26 cellular contexts compared by ENCODE assay signal in the genomic region with DNA sequence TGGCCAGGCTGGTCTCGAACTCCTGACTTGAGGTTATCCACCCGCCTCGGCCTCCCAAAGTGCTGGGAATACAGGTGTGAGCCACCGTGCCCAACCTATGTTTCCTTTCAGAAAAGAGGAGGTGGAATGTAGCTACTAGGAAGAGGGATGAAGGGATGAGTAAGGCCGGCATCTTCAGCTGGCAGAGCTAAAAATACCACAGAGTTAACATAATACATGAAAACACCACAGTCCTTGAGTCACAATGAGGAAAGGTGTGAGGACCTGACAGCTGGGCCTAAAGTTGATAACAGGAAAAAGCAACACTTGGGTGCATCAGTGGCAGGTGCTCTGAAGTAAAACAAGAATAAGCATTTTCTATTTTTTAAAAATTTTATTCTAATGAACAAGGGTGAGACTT.
DNase-seq lines count a peak whose midpoint lies in the region; ATAC-seq, FAIRE-seq and TF ChIP-seq lines count a peak whose summit lies in the region.
"Had no signal": no experiment of that assay in that cellular context is flagged by ENCODE, and none has a peak within 500 bp of the region (broad histone marks: within the 10 kb centered on the region; RNA-seq: fewer than 3 reads in every experiment).

No MANE protein-coding gene starts in this region.

- in situ Hi-C loops in GM23248 (cut with MboI) (no loop called here), HepG2 (cut with HindIII; ENCODE audit: extremely low pct_ligation_motif_present, low pct_unique_long_range_greater_than_20kb) (no loop called here)

- no peak overlapping the region for H3K9ac ChIP-seq in GM23248
- H3K9ac ChIP-seq in HepG2 (ENCODE audit: insufficient read depth, low read depth, low read length) = no peak overlapping the region
- H3K9ac ChIP-seq: SK-N-SH had no signal

- ATAC-seq in foreskin keratinocyte = peak; percentile 75
- no peak for ATAC-seq in HepG2
- ATAC-seq: A549, PC-3 had no signal

- no peaks in the 10 kb centered on the region for H4K20me1 ChIP-seq in GM23248 (ENCODE audit: insufficient read depth)
- H4K20me1 ChIP-seq in HepG2 (ENCODE audit: insufficient read depth, low read length) = no peaks in the 10 kb centered on the region

- TF ChIP-seq EP300 in HepG2 (IDR thresholded peaks at IDR 0.05; ENCODE audit: low read depth in 2 of 2, low read length in 2 of 2) = no peak
- no peak for TF ChIP-seq EP300 in HepG2 (CRISPR knock-in tag; IDR thresholded peaks at IDR 0.05; ENCODE audit: borderline replicate concordance)

- TF ChIP-seq RAD21 in HepG2 (CRISPR knock-in tag; IDR thresholded peaks at IDR 0.05) = no peak

- no peaks in the 10 kb centered on the region for H3K9me3 ChIP-seq in GM23248 (ENCODE audit: low read depth)
- H3K9me3 ChIP-seq in HepG2 (ENCODE audit: low read length) = peaks cover 51% of the 10 kb centered on the region
- H3K9me3 ChIP-seq: A549, SK-N-SH had no signal

- H3K27ac ChIP-seq in GM23248 (no peak overlapping the region), foreskin keratinocyte (no peak overlapping the region), HepG2 (ENCODE audit: extremely low read length, insufficient read depth, low read length) (no peak overlapping the region)
- H3K27ac ChIP-seq: A549, C4-2B had no signal

- no peak for FAIRE-seq in HepG2 (lab: Jason Lieb, UNC)
- FAIRE-seq: A549, GM18507, HTR-8/SVneo had no signal

- TF ChIP-seq POLR2A in HepG2 (IDR thresholded peaks at IDR 0.05; ENCODE audit: insufficient read depth in 1 of 2, low read depth in 2 of 2, low read length in 2 of 2) = no peak

- BruUV-seq in HepG2 (replicated peaks; lab: Mats Ljungman, UMichigan) = no TSS peak

- H3K4me2 ChIP-seq in GM23248 (ENCODE audit: unreplicated experiment) = no peak overlapping the region
- no peak overlapping the region for H3K4me2 ChIP-seq in HepG2 (ENCODE audit: low read depth, low read length)
- H3K4me2 ChIP-seq: A549, SK-N-SH had no signal

- POLR2A ChIA-PET in HepG2 (lab: Yijun Ruan, JAX) = no interaction called here

- H3K36me3 ChIP-seq in GM23248 (ENCODE audit: low read depth) = no peaks in the 10 kb centered on the region
- H3K36me3 ChIP-seq in HepG2 (replicated peaks in 1 of 2; ENCODE audit: control insufficient read depth in 1 of 2, insufficient read depth in 2 of 2, low read length in 2 of 2) = no peaks in the 10 kb centered on the region

- DNase-seq in GM23248 (peak; percentile 4), amniotic epithelial cell (ENCODE audit: low read depth) (peak; percentile 7), foreskin keratinocyte (peak; percentile 23 to 64), occipital lobe (lab: John Stamatoyannopoulos, UW) (peak; percentile 19), NCI-H128 (lab: John Stamatoyannopoulos, UW; ENCODE audit: unreplicated experiment) (no peak), HepG2 (ENCODE audit: low spot score) (no peak), kidney glomerular epithelial cell (lab: John Stamatoyannopoulos, UW) (no peak)
- no peak for DNase-seq in activated CD8-positive, alpha-beta memory T cell treated with anti-CD3 and anti-CD28 coated beads, Interleukin-2, amount 50 U/mL, for 48 hours
- DNase-seq: Calu3; CD8-positive, alpha-beta memory T cell; H7; KBM-7; NCI-H1048; NCI-H1436 treated with DMSO at 0.1 percent for 48 hours; NCI-H1930; NCI-H2107; NCI-H446; NCI-H524 treated with DMSO at 0.1 percent for 48 hours; NK-92 treated with Interleukin-12 subunit alpha and Interleukin-12 subunit beta, amount 100 ng/mL, for 24 hours; SK-N-SH; SW 1271 had no signal

- intact Hi-C loops in HepG2 (cut with micrococcal nuclease; ENCODE audit: unreplicated experiment) = no loop called here

- no peaks in the 10 kb centered on the region for H3F3A ChIP-seq in GM23248 (ENCODE audit: insufficient read depth)

- CTCF ChIA-PET in HepG2 (lab: Yijun Ruan, JAX; ENCODE audit: low intra/inter-chr PET ratio, low total read pairs) = no interaction called here

- H3K27me3 ChIP-seq in GM23248 (replicated peaks; ENCODE audit: insufficient read depth) (no peaks in the 10 kb centered on the region), foreskin keratinocyte (no peaks in the 10 kb centered on the region), HepG2 (ENCODE audit: control insufficient read depth in 1 of 2, insufficient read depth in 2 of 2, low read length in 2 of 2) (no peaks in the 10 kb centered on the region)

- H3K9me2 ChIP-seq in GM23248 (ENCODE audit: insufficient read depth) = no peaks in the 10 kb centered on the region
- H3K9me2 ChIP-seq: SK-N-SH had no signal

- H2AFZ ChIP-seq in GM23248 = no peak overlapping the region
- H2AFZ ChIP-seq in HepG2 (ENCODE audit: low read length) = no peak overlapping the region

- H3K79me2 ChIP-seq in GM23248 (ENCODE audit: insufficient read depth) = no peaks in the 10 kb centered on the region
- H3K79me2 ChIP-seq in HepG2 (ENCODE audit: insufficient read depth, low read length) = no peaks in the 10 kb centered on the region

- H3K4me3 ChIP-seq in GM23248 = no peak overlapping the region
- no peak overlapping the region for H3K4me3 ChIP-seq in HepG2 (replicated peaks in 1 of 3; ENCODE audit: insufficient read depth in 1 of 3, low read depth in 2 of 3, low read length in 3 of 3)
- H3K4me3 ChIP-seq: A549 had no signal

- H3K4me1 ChIP-seq in GM23248 (ENCODE audit: insufficient read depth) (no peaks in the 10 kb centered on the region), foreskin keratinocyte (peaks cover 7% of the 10 kb centered on the region), HepG2 (ENCODE audit: insufficient read depth, low read length) (no peaks in the 10 kb centered on the region)
- H3K4me1 ChIP-seq: A549 had no signal

- TF ChIP-seq CTCF in foreskin keratinocyte (conservative IDR thresholded peaks at IDR 0.05) = no peak
- no peak for TF ChIP-seq CTCF in HepG2 (CRISPR knock-in tag; IDR thresholded peaks at IDR 0.05)

- WGBS in GM23248 (ENCODE audit: low coverage in 1 of 2, low lambda C conversion rate in 2 of 2, missing lambda C conversion rate in 2 of 2), 2 experiments = 73 to 82% methylated on average over 5 of the region's 5 CpGs
- WGBS in HepG2 (ENCODE audit: low lambda C conversion rate) = 20% methylated on average over 5 of the region's 5 CpGs

TF ChIP-seq in HepG2, 621 proteins besides CTCF, POLR2A, EP300 and RAD21:
- TF ChIP-seq ATM (IDR thresholded peaks at IDR 0.05; ENCODE audit: borderline replicate concordance) (no peak), TRIM24 (CRISPR knock-in tag; IDR thresholded peaks at IDR 0.05) (no peak), ZNF629 (CRISPR knock-in tag; conservative IDR thresholded peaks at IDR 0.05) (no peak)
- TF ChIP-seq, protein P1, sequence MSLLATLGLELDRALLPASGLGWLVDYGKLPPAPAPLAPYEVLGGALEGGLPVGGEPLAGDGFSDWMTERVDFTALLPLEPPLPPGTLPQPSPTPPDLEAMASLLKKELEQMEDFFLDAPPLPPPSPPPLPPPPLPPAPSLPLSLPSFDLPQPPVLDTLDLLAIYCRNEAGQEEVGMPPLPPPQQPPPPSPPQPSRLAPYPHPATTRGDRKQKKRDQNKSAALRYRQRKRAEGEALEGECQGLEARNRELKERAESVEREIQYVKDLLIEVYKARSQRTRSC (CRISPR knock-in tag; IDR thresholded peaks at IDR 0.05; ENCODE audit: low read depth) = no peak
- TF ChIP-seq, protein P2, sequence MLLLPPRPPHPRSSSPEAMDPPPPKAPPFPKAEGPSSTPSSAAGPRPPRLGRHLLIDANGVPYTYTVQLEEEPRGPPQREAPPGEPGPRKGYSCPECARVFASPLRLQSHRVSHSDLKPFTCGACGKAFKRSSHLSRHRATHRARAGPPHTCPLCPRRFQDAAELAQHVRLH (CRISPR knock-in tag; IDR thresholded peaks at IDR 0.05; ENCODE audit: borderline replicate concordance, low read depth) = no peak
- TF ChIP-seq, protein P3, sequence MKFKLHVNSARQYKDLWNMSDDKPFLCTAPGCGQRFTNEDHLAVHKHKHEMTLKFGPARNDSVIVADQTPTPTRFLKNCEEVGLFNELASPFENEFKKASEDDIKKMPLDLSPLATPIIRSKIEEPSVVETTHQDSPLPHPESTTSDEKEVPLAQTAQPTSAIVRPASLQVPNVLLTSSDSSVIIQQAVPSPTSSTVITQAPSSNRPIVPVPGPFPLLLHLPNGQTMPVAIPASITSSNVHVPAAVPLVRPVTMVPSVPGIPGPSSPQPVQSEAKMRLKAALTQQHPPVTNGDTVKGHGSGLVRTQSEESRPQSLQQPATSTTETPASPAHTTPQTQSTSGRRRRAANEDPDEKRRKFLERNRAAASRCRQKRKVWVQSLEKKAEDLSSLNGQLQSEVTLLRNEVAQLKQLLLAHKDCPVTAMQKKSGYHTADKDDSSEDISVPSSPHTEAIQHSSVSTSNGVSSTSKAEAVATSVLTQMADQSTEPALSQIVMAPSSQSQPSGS (CRISPR knock-in tag; IDR thresholded peaks at IDR 0.05) = no peak

Comparison
In these comparisons a context has a peak if more than half of its experiments do, and no peak if none do; other contexts are left out.
1. DNase-seq: peak in GM23248 (single experiment), amniotic epithelial cell (single experiment), foreskin keratinocyte (2 of 2) and occipital lobe (single experiment); none in activated CD8-positive, alpha-beta memory T cell treated with anti-CD3 and anti-CD28 coated beads, Interleukin-2, amount 50 U/mL, for 48 hours (single experiment), NCI-H128 (single experiment), HepG2 (single experiment) and kidney glomerular epithelial cell (single experiment).